Comparison of ENCODE assay signal across 9 cellular contexts in genomic region chr2:213148572-213149331, GRCh38. TPM values are rescaled to one million over a fixed set of nuclear protein-coding genes. Genes with fewer than 3 reads are reported as not detected.
DNase-seq lines count a peak whose midpoint lies in the region; ATAC-seq and TF ChIP-seq lines count a peak whose summit lies in the region.
"Had no signal": no experiment of that assay in that cellular context is flagged by ENCODE, and none has a peak within 500 bp of the region (broad histone marks: within the 10 kb centered on the region; RNA-seq: fewer than 3 reads in every experiment).

No MANE protein-coding gene starts in this region.

- DNase-seq in heart right ventricle (no peak), left cardiac atrium (no peak), type B pancreatic cell (ENCODE audit: extremely low spot score, unreplicated experiment) (no peak), dedifferentiated amniotic fluid mesenchymal stem cell (ENCODE audit: extremely low spot score) (no peak), SHP77 treated with DMSO at 0.1 percent for 48 hours (lab: John Stamatoyannopoulos, UW) (no peak)
- DNase-seq in activated CD8-positive, alpha-beta T cell treated with anti-CD3 and anti-CD28 coated beads, Interleukin-2, amount 10 ng/mL, durations not matched to agents 7 days and 5 days = no peak
- DNase-seq: stimulated activated CD4-positive, alpha-beta T cell treated with anti-CD3 and anti-CD28 coated beads, Interleukin-12 subunit alpha, Interleukin-12 subunit beta, amount 100 ng/mL, for 4 hours had no signal

- H3K36me3 ChIP-seq in heart right ventricle = peaks cover 0 to 3% (median 0%) of the 10 kb centered on the region in 9 donors

- peak overlapping the region in 7 of 10 donors; percentile 72 to 93 (median 88) for H3K4me3 ChIP-seq in heart right ventricle

- WGBS in heart right ventricle, 2 donors = 47 to 52% methylated on average over 2 of the region's 2 CpGs

- H3K27me3 ChIP-seq in heart right ventricle = peaks cover 0 to 7% (median 0%) of the 10 kb centered on the region in 7 donors
- no peaks in the 10 kb centered on the region for H3K27me3 ChIP-seq in layer of hippocampus (ENCODE audit: control insufficient read depth, insufficient read depth, low read length)

- peaks cover 53% of the 10 kb centered on the region for H3K4me1 Mint-ChIP-seq in activated CD8-positive, alpha-beta T cell treated with anti-CD3 and anti-CD28 coated beads, Interleukin-2, amount 10 ng/mL, durations not matched to agents 7 days and 5 days (ENCODE audit: low read depth)
- H3K4me1 Mint-ChIP-seq in type B pancreatic cell (ENCODE audit: unreplicated experiment) = peaks cover 10% of the 10 kb centered on the region

- ATAC-seq in heart right ventricle = no peak
- ATAC-seq in left cardiac atrium = no peak
- ATAC-seq in activated CD8-positive, alpha-beta T cell treated with anti-CD3 and anti-CD28 coated beads, Interleukin-2, amount 10 ng/mL, durations not matched to agents 7 days and 5 days = no peak
- ATAC-seq in GM21786 (IDR thresholded peaks at IDR 0.05; ENCODE audit: unreplicated experiment) = no peak

- peak overlapping the region; percentile 90 for H3K27ac Mint-ChIP-seq in activated CD8-positive, alpha-beta T cell treated with anti-CD3 and anti-CD28 coated beads, Interleukin-2, amount 10 ng/mL, durations not matched to agents 7 days and 5 days
- peak overlapping the region; percentile 96 for H3K27ac Mint-ChIP-seq in type B pancreatic cell

- peaks cover 0 to 39% (median 17%) of the 10 kb centered on the region in 9 donors for H3K4me1 ChIP-seq in heart right ventricle

- peaks cover 16% of the 10 kb centered on the region for H3K36me3 Mint-ChIP-seq in activated CD8-positive, alpha-beta T cell treated with anti-CD3 and anti-CD28 coated beads, Interleukin-2, amount 10 ng/mL, durations not matched to agents 7 days and 5 days (ENCODE audit: low read depth)
- H3K36me3 Mint-ChIP-seq in type B pancreatic cell = peaks cover 3% of the 10 kb centered on the region

- TF ChIP-seq CTCF in heart right ventricle (IDR thresholded peaks at IDR 0.05) (no peak), type B pancreatic cell (conservative IDR thresholded peaks at IDR 0.05) (no peak)

- H3K27ac ChIP-seq in heart right ventricle = peak overlapping the region in 4 of 10 donors; percentile 56 to 97 (median 73)
- peak overlapping the region; percentile 78 for H3K27ac ChIP-seq in layer of hippocampus (ENCODE audit: low read depth, low read length)

- POLR2A ChIA-PET in activated CD8-positive, alpha-beta T cell treated with anti-CD3 and anti-CD28 coated beads, Interleukin-2, amount 10 ng/mL, durations not matched to agents 7 days and 5 days (lab: Charles Lee) = interaction anchor here (0.6 to 1.2 kb wide), 6 partner anchors 25 to 1586 kb away, joined by 3 to 4 read pairs (median 3); no protein-coding TSS in a partner anchor

- peak overlapping the region; percentile 93 for H3K4me3 Mint-ChIP-seq in activated CD8-positive, alpha-beta T cell treated with anti-CD3 and anti-CD28 coated beads, Interleukin-2, amount 10 ng/mL, durations not matched to agents 7 days and 5 days
- peak overlapping the region; percentile 97 for H3K4me3 Mint-ChIP-seq in type B pancreatic cell

- peaks cover 7% of the 10 kb centered on the region for H3K27me3 Mint-ChIP-seq in activated CD8-positive, alpha-beta T cell treated with anti-CD3 and anti-CD28 coated beads, Interleukin-2, amount 10 ng/mL, durations not matched to agents 7 days and 5 days (ENCODE audit: low read depth)
- no peaks in the 10 kb centered on the region for H3K27me3 Mint-ChIP-seq in type B pancreatic cell

- H3K9me3 ChIP-seq in heart right ventricle = no peaks in the 10 kb centered on the region

- no peaks in the 10 kb centered on the region for H3K9me3 Mint-ChIP-seq in activated CD8-positive, alpha-beta T cell treated with anti-CD3 and anti-CD28 coated beads, Interleukin-2, amount 10 ng/mL, durations not matched to agents 7 days and 5 days (ENCODE audit: insufficient read depth)
- H3K9me3 Mint-ChIP-seq in type B pancreatic cell = no peaks in the 10 kb centered on the region

- CTCF ChIA-PET in activated CD8-positive, alpha-beta T cell treated with anti-CD3 and anti-CD28 coated beads, Interleukin-2, amount 10 ng/mL, durations not matched to agents 7 days and 5 days (lab: Charles Lee) = interaction anchor here (0.6 to 3.5 kb wide), 17 partner anchors 9 to 371 kb away, joined by 3 to 17 read pairs (median 5); no protein-coding TSS in a partner anchor

- intact Hi-C loops in heart right ventricle (cut with DNase I) = no loop called here
- intact Hi-C loops in left cardiac atrium (cut with DNase I) = no loop called here

RNA-seq across cellular contexts. Expression of gene IKZF2, which starts 2.7 kb away (rescaled TPM):
- total RNA-seq in heart right ventricle (1 to 10 TPM; 2.0 to 8.1 (median 6.0) TPM), left cardiac atrium (1 to 10 TPM; 3.8 to 6.3 TPM), type B pancreatic cell (ENCODE audit: low replicate concordance) (57.0 and 153 TPM in 2 replicates)
- under 1 TPM; 0.36 to 0.80 TPM for polyA plus RNA-seq in heart right ventricle
- 10 to 100 TPM; 29.7 to 30.8 TPM for total RNA-seq in activated CD8-positive, alpha-beta T cell treated with anti-CD3 and anti-CD28 coated beads, Interleukin-2, amount 10 ng/mL, durations not matched to agents 7 days and 5 days
